ENCODE assay signal across 30 cellular contexts in the genomic region with DNA sequence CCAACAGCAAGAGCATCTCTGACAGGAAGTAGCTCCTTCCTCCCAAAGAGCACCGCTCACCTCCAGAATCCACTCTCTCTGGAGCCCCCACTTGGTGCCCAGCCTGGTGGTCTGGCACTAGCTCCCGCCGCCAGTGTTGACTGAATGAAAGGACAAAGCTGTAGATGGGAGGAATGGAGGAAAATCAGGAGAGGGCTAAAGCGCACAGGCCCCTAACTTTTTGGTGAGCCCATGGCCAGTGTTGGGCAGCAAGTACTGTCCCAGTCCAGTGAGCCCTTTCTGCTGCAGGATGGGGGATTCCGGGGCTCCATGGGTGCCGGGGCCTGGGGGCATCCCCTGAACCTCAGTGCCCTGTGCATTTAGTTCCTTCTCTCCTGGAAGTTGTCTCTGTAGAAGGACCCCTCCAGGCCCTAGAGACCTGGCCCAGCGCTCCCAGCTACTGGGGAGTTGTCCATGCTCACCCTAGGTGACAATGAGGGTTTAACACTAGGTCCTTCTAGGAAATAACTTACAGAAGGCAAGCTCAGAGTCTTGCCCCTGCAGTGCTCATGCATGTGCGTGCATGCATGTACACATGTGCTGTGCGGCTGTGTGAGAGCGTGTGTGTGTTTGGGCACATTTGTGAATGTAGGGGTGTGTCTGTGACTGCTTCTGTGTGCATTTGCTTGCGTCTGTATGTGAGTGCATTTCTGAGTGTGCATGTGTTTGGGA. TPM values are rescaled to one million over a fixed set of nuclear protein-coding genes. Genes with fewer than 3 reads are reported as not detected.
A peak's percentile ranks its signal among the peaks of the same experiment; 100 is the strongest.
DNase-seq lines count a peak whose midpoint lies in the region; TF ChIP-seq lines count a peak whose summit lies in the region.
"Had no signal": no experiment of that assay in that cellular context is flagged by ENCODE, and none has a peak within 500 bp of the region (broad histone marks: within the 10 kb centered on the region; RNA-seq: fewer than 3 reads in every experiment).

No MANE protein-coding gene starts in this region.

- no peak for TF ChIP-seq CTCF in left ventricle myocardium inferior (IDR thresholded peaks at IDR 0.05; ENCODE audit: borderline replicate concordance)
- TF ChIP-seq CTCF in nephron progenitor cell (IDR thresholded peaks at IDR 0.05), result no peak
- no peak for TF ChIP-seq CTCF in uterus (IDR thresholded peaks at IDR 0.05)

- H3K27ac Mint-ChIP-seq in nephron progenitor cell, result no peak overlapping the region
- H3K27ac Mint-ChIP-seq: IgD-negative memory B cell had no signal

- H3K27ac ChIP-seq in left ventricle myocardium inferior (replicated peaks) (no peak overlapping the region), uterus (no peak overlapping the region)
- H3K27ac ChIP-seq: 22Rv1, C4-2B, esophagus muscularis mucosa, prostate gland, tibial nerve, VCaP had no signal

- TF ChIP-seq POLR2A in uterus (IDR thresholded peaks at IDR 0.05), result no peak

- H3K27me3 Mint-ChIP-seq in nephron progenitor cell (ENCODE audit: low read depth, poor library complexity), result peaks cover 10% of the 10 kb centered on the region
- H3K27me3 Mint-ChIP-seq: central memory CD8-positive, alpha-beta T cell had no signal

- DNase-seq in activated effector memory CD4-positive, alpha-beta T cell treated with anti-CD3 and anti-CD28 coated beads, Interleukin-2, amount 50 U/mL, for 16 hours, result peak; percentile 38
- DNase-seq in activated effector memory CD4-positive, alpha-beta T cell treated with Interleukin-2 at 50 U/mL for 16 hours, result no peak
- DNase-seq in left ventricle myocardium inferior (peak; percentile 5), nephron progenitor cell (peak; percentile 1), uterus (peak; percentile 9), head of caudate nucleus (no peak), SK-N-DZ (ENCODE audit: low spot score) (no peak)
- no peak for DNase-seq in activated CD4-positive, CD25-positive, alpha-beta regulatory T cell treated with anti-CD3 and anti-CD28 coated beads, Interleukin-2, amount 50 U/mL, for 72 hours
- DNase-seq: activated CD4-positive, alpha-beta T cell treated with anti-CD3 and anti-CD28 coated beads for 48 hours; activated CD8-positive, alpha-beta memory T cell treated with anti-CD3 and anti-CD28 coated beads for 24 hours; activated T-cell treated with anti-CD3 and anti-CD28 coated beads for 4 hours; dermis blood vessel endothelial cell; DMS79; foreskin fibroblast; MV-4-11; NCI-H1436; NCI-H345; NCI-H69; PC-3; SHP77; stimulated activated CD4-positive, alpha-beta T cell treated with anti-CD3 and anti-CD28 coated beads, Interleukin-4, amount 100 ng/mL, for 24 hours; SW 1271 had no signal

- H3K9me3 ChIP-seq in left ventricle myocardium inferior (replicated peaks), result no peaks in the 10 kb centered on the region
- H3K9me3 ChIP-seq in uterus, result no peaks in the 10 kb centered on the region
- H3K9me3 ChIP-seq: esophagus muscularis mucosa, prostate gland, tibial nerve had no signal

- no peaks in the 10 kb centered on the region for H3K9me3 Mint-ChIP-seq in nephron progenitor cell
- H3K9me3 Mint-ChIP-seq: central memory CD8-positive, alpha-beta T cell; IgD-negative memory B cell had no signal

- H3K27me3 ChIP-seq in left ventricle myocardium inferior (ENCODE audit: low read depth), result no peaks in the 10 kb centered on the region
- H3K27me3 ChIP-seq in uterus, result no peaks in the 10 kb centered on the region
- H3K27me3 ChIP-seq: esophagus muscularis mucosa, tibial nerve had no signal

- H3K36me3 ChIP-seq in left ventricle myocardium inferior, result no peaks in the 10 kb centered on the region
- H3K36me3 ChIP-seq in uterus, result no peaks in the 10 kb centered on the region
- H3K36me3 ChIP-seq: esophagus muscularis mucosa, prostate gland, tibial nerve had no signal

- no peak overlapping the region for H3K4me3 ChIP-seq in left ventricle myocardium inferior
- no peak overlapping the region for H3K4me3 ChIP-seq in uterus
- H3K4me3 ChIP-seq: esophagus muscularis mucosa, prostate gland, tibial nerve had no signal

- intact Hi-C loops in left ventricle myocardium inferior (cut with micrococcal nuclease) (no loop called here), uterus (cut with DNase I; ENCODE audit: low total_unique reads) (no loop called here), head of caudate nucleus (cut with DNase I) (no loop called here)

- H3K4me1 ChIP-seq in left ventricle myocardium inferior (peaks cover 18% of the 10 kb centered on the region), uterus (peaks cover 24 to 27% of the 10 kb centered on the region in 2 donors)
- H3K4me1 ChIP-seq: prostate gland had no signal

- H3K4me3 Mint-ChIP-seq in nephron progenitor cell, result no peak overlapping the region
- H3K4me3 Mint-ChIP-seq: central memory CD8-positive, alpha-beta T cell; IgD-negative memory B cell had no signal

- H3K36me3 Mint-ChIP-seq in nephron progenitor cell (ENCODE audit: low read depth), result no peaks in the 10 kb centered on the region
- H3K36me3 Mint-ChIP-seq: IgD-negative memory B cell had no signal

- peaks cover 87% of the 10 kb centered on the region for H3K4me1 Mint-ChIP-seq in nephron progenitor cell
- H3K4me1 Mint-ChIP-seq: central memory CD8-positive, alpha-beta T cell; IgD-negative memory B cell had no signal

RNA-seq across cellular contexts. Expression of a gene that starts 33.6 kb away (rescaled TPM):
- total RNA-seq in left ventricle myocardium inferior (2.4 TPM), uterus (10 to 100 TPM in 2 of 4 donors, 1 to 10 TPM in 2; 2.9 to 23.6 (median 12.9) TPM)
- polyA plus RNA-seq in SK-N-DZ (2014; cell fraction: cytosol; rRNA removed), result 5.9 and 6.5 TPM in 2 replicates
- polyA plus RNA-seq in SK-N-DZ (2014; cell fraction: nucleus; rRNA removed), result 7.2 and 10.6 TPM in 2 replicates
- polyA plus RNA-seq: IgD-negative memory B cell had no signal

Comparison
In these comparisons a context has a peak if more than half of its experiments do, and no peak if none do; other contexts are left out.
1. DNase-seq: peak in activated effector memory CD4-positive, alpha-beta T cell treated with anti-CD3 and anti-CD28 coated beads, Interleukin-2, amount 50 U/mL, for 16 hours (single experiment), left ventricle myocardium inferior (single experiment), nephron progenitor cell (single experiment) and uterus (2 of 2); none in activated effector memory CD4-positive, alpha-beta T cell treated with Interleukin-2 at 50 U/mL for 16 hours (single experiment), activated CD4-positive, CD25-positive, alpha-beta regulatory T cell treated with anti-CD3 and anti-CD28 coated beads, Interleukin-2, amount 50 U/mL, for 72 hours (single experiment), head of caudate nucleus (0 of 42) and SK-N-DZ (single experiment).